23 cellular contexts compared by ENCODE assay signal in the genomic region with DNA sequence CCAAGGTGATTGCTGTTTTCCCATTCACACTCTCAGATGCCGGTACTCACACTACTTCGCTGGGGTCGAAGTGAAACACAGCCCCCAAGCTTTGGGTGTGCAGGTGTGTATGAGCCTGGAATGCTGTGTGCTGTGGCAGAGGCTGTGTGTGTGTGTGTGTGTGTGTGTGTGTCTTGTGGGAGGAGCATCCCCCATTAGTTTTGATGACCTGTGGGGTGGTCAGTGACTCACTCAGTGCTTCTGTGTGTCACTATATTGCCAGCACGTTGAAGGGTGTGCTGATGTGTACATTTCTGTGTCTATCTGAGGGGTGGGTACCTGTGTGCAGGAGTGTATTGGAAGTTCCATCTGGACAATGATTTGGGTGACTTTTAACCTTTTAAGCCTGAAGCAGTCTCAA. TPM values are rescaled to one million over a fixed set of nuclear protein-coding genes. Genes with fewer than 3 reads are reported as not detected.
DNase-seq lines count a peak whose midpoint lies in the region; ATAC-seq, FAIRE-seq and TF ChIP-seq lines count a peak whose summit lies in the region.
"Had no signal": no experiment of that assay in that cellular context is flagged by ENCODE, and none has a peak within 500 bp of the region (broad histone marks: within the 10 kb centered on the region; RNA-seq: fewer than 3 reads in every experiment).

No MANE protein-coding gene starts in this region.

- H3K79me2 ChIP-seq in PC-3 (ENCODE audit: low read length) = no peaks in the 10 kb centered on the region
- H3K79me2 ChIP-seq in PC-9 (ENCODE audit: low read depth) = no peaks in the 10 kb centered on the region
- H3K79me2 ChIP-seq: parathyroid adenoma had no signal

- H4K20me1 ChIP-seq in PC-3 (ENCODE audit: low read length) (no peaks in the 10 kb centered on the region), PC-9 (ENCODE audit: insufficient read depth) (peaks cover 24% of the 10 kb centered on the region)

- no peaks in the 10 kb centered on the region for H3K9me3 Mint-ChIP-seq in stimulated activated effector memory CD8-positive, alpha-beta T cell treated with anti-CD3 and anti-CD28 coated beads, Interleukin-12 subunit alpha, Interleukin-12 subunit beta, amount 100 ng/mL, for 72 hours
- no peaks in the 10 kb centered on the region for H3K9me3 Mint-ChIP-seq in CD8-positive, alpha-beta T cell
- H3K9me3 Mint-ChIP-seq: activated CD4-positive, alpha-beta T cell treated with anti-CD3 and anti-CD28 coated beads, Interleukin-2, amount 10 ng/mL, durations not matched to agents 24 days and 14 days; activated T-cell treated with anti-CD3 and anti-CD28 coated beads, Interleukin-2, amount 50 U/mL, for 24 hours; nephron progenitor cell had no signal

- DNase-seq in PC-3 (peak; percentile 54), bronchial epithelial cell (ENCODE audit: low read depth) (peak; percentile 44), PC-9 (no peak), occipital lobe (lab: John Stamatoyannopoulos, UW) (no peak)
- no peak for DNase-seq in stimulated activated effector memory CD8-positive, alpha-beta T cell treated with anti-CD3 and anti-CD28 coated beads, Interleukin-12 subunit alpha, Interleukin-12 subunit beta, amount 100 ng/mL, for 72 hours (ENCODE audit: low spot score in 2 of 2)
- DNase-seq in CD8-positive, alpha-beta T cell = no peak
- DNase-seq: activated CD4-positive, alpha-beta T cell treated with anti-CD3 and anti-CD28 coated beads, Interleukin-2, amount 10 ng/mL, durations not matched to agents 24 days and 14 days; activated T-cell treated with anti-CD3 and anti-CD28 coated beads, Interleukin-2, amount 50 U/mL, for 24 hours; brain microvascular endothelial cell; glutamatergic neuron; GOT3; KBM-7; MM.1S; NCI-H1417 treated with DMSO at 0.1 percent for 48 hours; NCI-H2081; NCI-H446 treated with DMSO at 0.1 percent for 48 hours; nephron progenitor cell; spleen; upper lobe of left lung had no signal

- H3K4me3 ChIP-seq in HEK293 (ENCODE audit: low read depth, low read length) (no peak overlapping the region), PC-3 (ENCODE audit: low read length) (no peak overlapping the region), bronchial epithelial cell (ENCODE audit: low read depth, low read length) (no peak overlapping the region), PC-9 (no peak overlapping the region)
- no peak overlapping the region for H3K4me3 ChIP-seq in CD8-positive, alpha-beta T cell (ENCODE audit: low read depth, low read length)
- H3K4me3 ChIP-seq: spleen, upper lobe of left lung had no signal

- TF ChIP-seq CTCF in HEK293 (tag by site-specific recombination; IDR thresholded peaks at IDR 0.05) (no peak), PC-3 (conservative IDR thresholded peaks at IDR 0.05; ENCODE audit: low read depth, low read length) (no peak), bronchial epithelial cell (IDR thresholded peaks at IDR 0.05; ENCODE audit: insufficient read depth, low read length, severe bottlenecking) (no peak), PC-9 (conservative IDR thresholded peaks at IDR 0.05) (no peak)
- TF ChIP-seq CTCF in CD8-positive, alpha-beta T cell (IDR thresholded peaks at IDR 0.05) = no peak

- no peak overlapping the region for H3K27ac ChIP-seq in HEK293 (ENCODE audit: extremely low read depth, low read depth, low read length)
- H3K27ac ChIP-seq in PC-3 (ENCODE audit: low read length) = no peak overlapping the region
- no peak overlapping the region for H3K27ac ChIP-seq in PC-9
- H3K27ac ChIP-seq in CD8-positive, alpha-beta T cell (ENCODE audit: low read depth, low read length) = no peak overlapping the region
- H3K27ac ChIP-seq: brain microvascular endothelial cell, parathyroid adenoma, spleen, upper lobe of left lung had no signal

- CTCF ChIA-PET in HEK293 (lab: Yijun Ruan, JAX) (interaction anchor here (0.6 to 6.1 kb wide), 10 partner anchors 8 to 401 kb away, joined by 3 to 43 read pairs (median 4); no protein-coding TSS in a partner anchor), PC-3 (lab: Charles Lee) (no interaction called here), PC-9 (lab: Charles Lee) (no interaction called here)
- CTCF ChIA-PET in CD8-positive, alpha-beta T cell (lab: Charles Lee) = interaction anchor here (1.0 to 4.2 kb wide), 9 partner anchors 10 to 149 kb away, joined by 3 to 53 read pairs (median 5); no protein-coding TSS in a partner anchor

- no peaks in the 10 kb centered on the region for H3K36me3 Mint-ChIP-seq in stimulated activated effector memory CD8-positive, alpha-beta T cell treated with anti-CD3 and anti-CD28 coated beads, Interleukin-12 subunit alpha, Interleukin-12 subunit beta, amount 100 ng/mL, for 72 hours
- no peaks in the 10 kb centered on the region for H3K36me3 Mint-ChIP-seq in CD8-positive, alpha-beta T cell

- no peak for FAIRE-seq in bronchial epithelial cell (lab: Jason Lieb, UNC)
- FAIRE-seq: keratinocyte had no signal

- H3K4me2 ChIP-seq in PC-3 (ENCODE audit: low read length) = no peak overlapping the region
- H3K4me2 ChIP-seq in PC-9 = no peak overlapping the region

- peaks cover 58% of the 10 kb centered on the region for H3K27me3 Mint-ChIP-seq in CD8-positive, alpha-beta T cell (ENCODE audit: low read depth)

- BruUV-seq in PC-3 (replicated peaks; lab: Mats Ljungman, UMichigan) (no TSS peak), PC-9 (replicated peaks; lab: Mats Ljungman, UMichigan) (no TSS peak)

- H3K9me3 ChIP-seq in HEK293 (ENCODE audit: control insufficient read depth, insufficient read depth, low read depth, low read length) = no peaks in the 10 kb centered on the region
- H3K9me3 ChIP-seq in PC-3 (ENCODE audit: low read length) = no peaks in the 10 kb centered on the region
- no peaks in the 10 kb centered on the region for H3K9me3 ChIP-seq in PC-9 (ENCODE audit: insufficient read depth, low read depth)
- no peaks in the 10 kb centered on the region for H3K9me3 ChIP-seq in CD8-positive, alpha-beta T cell (ENCODE audit: low read length)
- H3K9me3 ChIP-seq: upper lobe of left lung had no signal

- ATAC-seq in PC-3 = no peak
- ATAC-seq in stimulated activated effector memory CD8-positive, alpha-beta T cell treated with anti-CD3 and anti-CD28 coated beads, Interleukin-12 subunit alpha, Interleukin-12 subunit beta, amount 100 ng/mL, for 72 hours = no peak
- ATAC-seq in CD8-positive, alpha-beta T cell = no peak

- H2AFZ ChIP-seq in PC-3 (ENCODE audit: low read length) = no peak overlapping the region
- no peak overlapping the region for H2AFZ ChIP-seq in PC-9
- H2AFZ ChIP-seq: parathyroid adenoma had no signal

- H3K27me3 ChIP-seq in PC-3 (ENCODE audit: low read length) (0 out of 2 replicates have a peak, but pooled peaks cover 2% of the 10 kb centered on the region), bronchial epithelial cell (ENCODE audit: control insufficient read depth, insufficient read depth, low read length) (peaks cover 9% of the 10 kb centered on the region), PC-9 (ENCODE audit: insufficient read depth, low read depth) (no peaks in the 10 kb centered on the region)
- H3K27me3 ChIP-seq in CD8-positive, alpha-beta T cell (ENCODE audit: insufficient read depth, low read length) = peaks cover 18% of the 10 kb centered on the region

- H3K4me1 ChIP-seq in HEK293 (ENCODE audit: control insufficient read depth, insufficient read depth, low read length) = no peaks in the 10 kb centered on the region
- peaks cover 8% of the 10 kb centered on the region; the same call in 1 of the 2 replicates for H3K4me1 ChIP-seq in PC-3 (ENCODE audit: insufficient read depth, low read length)
- H3K4me1 ChIP-seq in PC-9 (replicated peaks; ENCODE audit: insufficient read depth) = no peaks in the 10 kb centered on the region
- peaks cover 14% of the 10 kb centered on the region for H3K4me1 ChIP-seq in CD8-positive, alpha-beta T cell (ENCODE audit: insufficient read depth, low read length)

- intact Hi-C loops in PC-3 (cut with micrococcal nuclease) (loop anchor here (1.0 to 10.0 kb wide), 3 partner anchors 63 to 411 kb away; no protein-coding TSS in a partner anchor), PC-9 (cut with micrococcal nuclease; ENCODE audit: unreplicated experiment) (loop anchor here (1.0 to 5.0 kb wide), 3 partner anchors 63 to 414 kb away; partner anchors contain the start of gene NCOA5)
- intact Hi-C loops in CD8-positive, alpha-beta T cell (cut with DNase I, micrococcal nuclease) = loop anchor here (1.0 to 5.0 kb wide), 7 partner anchors 51 to 665 kb away; partner anchors contain the start of genes TP53RK (in 2 of the 2), CDH22 (in 1 of the 2), NCOA5 (in 1 of the 2) and ZNF335 (in 1 of the 2)

- H3K27ac Mint-ChIP-seq in stimulated activated effector memory CD8-positive, alpha-beta T cell treated with anti-CD3 and anti-CD28 coated beads, Interleukin-12 subunit alpha, Interleukin-12 subunit beta, amount 100 ng/mL, for 72 hours = no peak overlapping the region
- no peak overlapping the region for H3K27ac Mint-ChIP-seq in CD8-positive, alpha-beta T cell
- H3K27ac Mint-ChIP-seq: activated CD4-positive, alpha-beta T cell treated with anti-CD3 and anti-CD28 coated beads, Interleukin-2, amount 10 ng/mL, durations not matched to agents 24 days and 14 days; activated T-cell treated with anti-CD3 and anti-CD28 coated beads, Interleukin-2, amount 50 U/mL, for 24 hours; nephron progenitor cell had no signal

- no peaks in the 10 kb centered on the region for H3K36me3 ChIP-seq in HEK293 (ENCODE audit: control insufficient read depth in 2 of 2, insufficient read depth in 1 of 2, low read length in 2 of 2)
- no peaks in the 10 kb centered on the region for H3K36me3 ChIP-seq in PC-3 (ENCODE audit: low read depth, low read length)
- no peaks in the 10 kb centered on the region for H3K36me3 ChIP-seq in bronchial epithelial cell (ENCODE audit: control insufficient read depth, insufficient read depth, low read length)
- H3K36me3 ChIP-seq in PC-9 (ENCODE audit: low read depth) = no peaks in the 10 kb centered on the region
- no peaks in the 10 kb centered on the region for H3K36me3 ChIP-seq in CD8-positive, alpha-beta T cell (ENCODE audit: insufficient read depth, low read length)
- H3K36me3 ChIP-seq: brain microvascular endothelial cell, spleen, upper lobe of left lung had no signal

- no peaks in the 10 kb centered on the region for H3F3A ChIP-seq in PC-3 (ENCODE audit: low read length, unreplicated experiment)
- no peaks in the 10 kb centered on the region; the same call in 1 of the 2 replicates for H3F3A ChIP-seq in PC-9 (ENCODE audit: insufficient read depth, low read depth)

- H3K9me2 ChIP-seq in PC-3 (replicated peaks; ENCODE audit: low read length) (no peaks in the 10 kb centered on the region), PC-9 (ENCODE audit: insufficient read depth) (no peaks in the 10 kb centered on the region)

- no peak overlapping the region for H3K9ac ChIP-seq in PC-3 (ENCODE audit: low read length)
- H3K9ac ChIP-seq: parathyroid adenoma had no signal

- H3K4me1 Mint-ChIP-seq in stimulated activated effector memory CD8-positive, alpha-beta T cell treated with anti-CD3 and anti-CD28 coated beads, Interleukin-12 subunit alpha, Interleukin-12 subunit beta, amount 100 ng/mL, for 72 hours = peaks cover 27% of the 10 kb centered on the region
- H3K4me1 Mint-ChIP-seq in CD8-positive, alpha-beta T cell (ENCODE audit: low read depth) = peaks cover 20% of the 10 kb centered on the region

- H3K4me3 Mint-ChIP-seq in stimulated activated effector memory CD8-positive, alpha-beta T cell treated with anti-CD3 and anti-CD28 coated beads, Interleukin-12 subunit alpha, Interleukin-12 subunit beta, amount 100 ng/mL, for 72 hours = peak overlapping the region; percentile 75
- H3K4me3 Mint-ChIP-seq in CD8-positive, alpha-beta T cell = no peak overlapping the region
- H3K4me3 Mint-ChIP-seq: activated T-cell treated with anti-CD3 and anti-CD28 coated beads, Interleukin-2, amount 50 U/mL, for 24 hours had no signal

- POLR2A ChIA-PET in HEK293 (lab: Yijun Ruan, JAX) = no interaction called here
- POLR2A ChIA-PET in PC-3 (lab: Charles Lee; ENCODE audit: unreplicated experiment) = no interaction called here
- POLR2A ChIA-PET in PC-9 (lab: Charles Lee; ENCODE audit: unreplicated experiment) = no interaction called here
- POLR2A ChIA-PET in CD8-positive, alpha-beta T cell (lab: Charles Lee) = no interaction called here

RNA-seq across cellular contexts. Expression of gene SLC12A5, which starts 5.0 kb away (rescaled TPM):
- total RNA-seq in PC-3 (2014; rRNA removed) (2.4 TPM in 1 of 2 replicates, not detected in the other), bronchial epithelial cell (not detected in 2 replicates), PC-9 (2021) (6.0 and 8.7 TPM in 2 replicates), occipital lobe (19.2 TPM)
- 1 to 10 TPM; 1.1 to 1.4 TPM for total RNA-seq in CD8-positive, alpha-beta T cell
- total RNA-seq: activated CD4-positive, alpha-beta T cell treated with anti-CD3 and anti-CD28 coated beads, Interleukin-2, amount 10 ng/mL, durations not matched to agents 24 days and 14 days; activated CD8-positive, alpha-beta memory T cell treated with anti-CD3 and anti-CD28 coated beads for 36 hours had no signal

RNA-seq across cellular contexts. Expression of gene MMP9, which starts 15.3 kb away (rescaled TPM):
- total RNA-seq in PC-3 (2014; rRNA removed) (0.77 and 1.0 TPM in 2 replicates), bronchial epithelial cell (0.26 and 6.0 TPM in 2 replicates), PC-9 (2021) (not detected in 2 replicates), occipital lobe (not detected)
- 1 to 10 TPM; 7.1 to 8.8 TPM for total RNA-seq in CD8-positive, alpha-beta T cell
- total RNA-seq: activated CD8-positive, alpha-beta memory T cell treated with anti-CD3 and anti-CD28 coated beads for 36 hours had no signal

RNA-seq across cellular contexts. Expression of gene ZNF335, which starts 52.0 kb away (rescaled TPM):
- total RNA-seq in PC-3 (2014; rRNA removed) = 32.2 and 36.9 TPM in 2 replicates
- total RNA-seq in bronchial epithelial cell = 10.3 and 11.8 TPM in 2 replicates
- total RNA-seq in PC-9 (2021) = 14.1 and 16.3 TPM in 2 replicates
- total RNA-seq in CD8-positive, alpha-beta T cell = 10 to 100 TPM; 90.9 to 96.1 TPM
- 13.9 TPM for total RNA-seq in occipital lobe

Comparison
In these comparisons a context has a peak if more than half of its experiments do, and no peak if none do; other contexts are left out.
1. DNase-seq: peak in PC-3 (single experiment) and bronchial epithelial cell (single experiment); none in stimulated activated effector memory CD8-positive, alpha-beta T cell treated with anti-CD3 and anti-CD28 coated beads, Interleukin-12 subunit alpha, Interleukin-12 subunit beta, amount 100 ng/mL, for 72 hours (0 of 2), PC-9 (0 of 2), CD8-positive, alpha-beta T cell (0 of 7) and occipital lobe (single experiment).
2. CTCF ChIA-PET loops: an anchor here in HEK293 (0.6 to 6.1 kb wide) and CD8-positive, alpha-beta T cell (1.0 to 4.2 kb wide); none called in PC-3 and PC-9.